In genomic region chr17:70297397-70297796, GRCh38 we compare ENCODE assay signal across 35 cellular contexts.
A peak's percentile ranks its signal among the peaks of the same experiment; 100 is the strongest.
DNase-seq lines count a peak whose midpoint lies in the region; ATAC-seq, FAIRE-seq and TF ChIP-seq lines count a peak whose summit lies in the region.
"Had no signal": no experiment of that assay in that cellular context is flagged by ENCODE, and none has a peak within 500 bp of the region (broad histone marks: within the 10 kb centered on the region; RNA-seq: fewer than 3 reads in every experiment).

No MANE protein-coding gene starts in this region.

- H3K9ac ChIP-seq in OCI-LY3 (ENCODE audit: low read length) (no peak overlapping the region; the same call in 1 of the 2 replicates), GM12878 (ENCODE audit: control insufficient read depth, insufficient read depth, low read length) (no peak overlapping the region), neural progenitor cell (no peak overlapping the region)
- H3K9ac ChIP-seq: BLaER1; BLaER1 treated with 17β-estradiol and CSF1 and Interleukin-3, amounts not matched to agents 10 nM and 100 nM had no signal

- H3K9me3 ChIP-seq in OCI-LY3 (ENCODE audit: insufficient read depth, low read length), result peaks cover 13% of the 10 kb centered on the region
- no peaks in the 10 kb centered on the region; the same call in 1 of the 3 replicates for H3K9me3 ChIP-seq in GM12878 (replicated peaks; ENCODE audit: control insufficient read depth, insufficient read depth, low read length)
- H3K9me3 ChIP-seq in neural progenitor cell (ENCODE audit: low read depth), result no peaks in the 10 kb centered on the region
- no peaks in the 10 kb centered on the region for H3K9me3 ChIP-seq in left ventricle myocardium inferior (replicated peaks)
- H3K9me3 ChIP-seq: BE2C, BLaER1, Caco-2 had no signal

- ATAC-seq in GM12878, result no peak
- ATAC-seq: A549; CD8-positive, alpha-beta T cell had no signal

- 15% methylated on average over 2 of the region's 2 CpGs for whole genome bisulfite sequencing in GM12878 (ENCODE audit: insufficient coverage, insufficient replicate concordance, low lambda C conversion rate, missing lambda C conversion rate)

- no peak overlapping the region for H3K4me2 ChIP-seq in OCI-LY3 (ENCODE audit: low read length)
- H3K4me2 ChIP-seq in GM12878 (ENCODE audit: control insufficient read depth, insufficient read depth), result no peak overlapping the region
- H3K4me2 ChIP-seq in neural progenitor cell, result no peak overlapping the region
- H3K4me2 ChIP-seq: A549, BLaER1 had no signal

- H3K4me3 ChIP-seq in OCI-LY3 (ENCODE audit: low read length) (no peak overlapping the region), GM12878 (no peak overlapping the region), neural progenitor cell (no peak overlapping the region), left ventricle myocardium inferior (no peak overlapping the region)
- H3K4me3 ChIP-seq: A549; BLaER1; BLaER1 treated with 17β-estradiol and CSF1 and Interleukin-3, amounts not matched to agents 10 nM and 100 nM had no signal

- BruUV-seq in GM12878 (replicated peaks; lab: Mats Ljungman, UMichigan), result no TSS peak

- RAD21 ChIA-PET in GM12878 (lab: Charles Lee; ENCODE audit: unreplicated experiment), result interaction anchor here (1.8 kb wide), 1 partner anchor 88 kb away, joined by 6 read pairs; no protein-coding TSS in a partner anchor

- H3K36me3 Mint-ChIP-seq in neural progenitor cell, result no peaks in the 10 kb centered on the region
- H3K36me3 Mint-ChIP-seq: CD14-positive monocyte; CD4-positive, alpha-beta memory T cell; CD4-positive, CD25-positive, alpha-beta regulatory T cell; CD8-positive, alpha-beta memory T cell; CD8-positive, alpha-beta T cell had no signal

- H3K79me2 ChIP-seq in OCI-LY3 (ENCODE audit: low read length) (no peaks in the 10 kb centered on the region), GM12878 (ENCODE audit: control insufficient read depth, insufficient read depth, low read length) (no peaks in the 10 kb centered on the region), neural progenitor cell (ENCODE audit: low read depth) (no peaks in the 10 kb centered on the region)

- no peak for DNase-seq in GM12878 (ENCODE audit: low read depth, low spot score)
- no peak for DNase-seq in neural progenitor cell (ENCODE audit: low spot score)
- DNase-seq in left ventricle myocardium inferior, result no peak
- no peak for DNase-seq in dedifferentiated amniotic fluid mesenchymal stem cell (ENCODE audit: extremely low spot score)
- no peak for DNase-seq in NCI-H2171 (lab: John Stamatoyannopoulos, UW)
- DNase-seq: 8988T; ACHN; AML-193; BE2C; C1 segment of cervical spinal cord; Caco-2; Calu3; CD4-positive, alpha-beta memory T cell; CD4-positive, alpha-beta T cell; CD4-positive, CD25-positive, alpha-beta regulatory T cell; CD8-positive, alpha-beta memory T cell; CD8-positive, alpha-beta T cell; COR-L47; DMS 273 treated with DMSO at 0.1 percent for 48 hours; DMS153; DMS53; DMS79; DMS79 treated with DMSO at 0.1 percent for 48 hours; DND-41; EL had no signal

- H3K36me3 ChIP-seq in OCI-LY3 (replicated peaks; ENCODE audit: low read depth, low read length) (peaks cover 38% of the 10 kb centered on the region), GM12878 (ENCODE audit: control insufficient read depth in 2 of 2, insufficient read depth in 2 of 2, low read length in 1 of 2) (no peaks in the 10 kb centered on the region), neural progenitor cell (no peaks in the 10 kb centered on the region), left ventricle myocardium inferior (no peaks in the 10 kb centered on the region)
- H3K36me3 ChIP-seq: BE2C; BLaER1; BLaER1 treated with 17β-estradiol and CSF1 and Interleukin-3, amounts not matched to agents 10 nM and 100 nM had no signal

- no peaks in the 10 kb centered on the region for H4K20me1 ChIP-seq in OCI-LY3 (ENCODE audit: insufficient read depth, low read length)
- H4K20me1 ChIP-seq in GM12878 (ENCODE audit: control insufficient read depth, insufficient read depth), result no peaks in the 10 kb centered on the region
- no peaks in the 10 kb centered on the region for H4K20me1 ChIP-seq in neural progenitor cell (ENCODE audit: low read depth)
- H4K20me1 ChIP-seq: BLaER1; BLaER1 treated with 17β-estradiol and CSF1 and Interleukin-3, amounts not matched to agents 10 nM and 100 nM had no signal

- TF ChIP-seq CTCF in OCI-LY3 (IDR thresholded peaks at IDR 0.05; ENCODE audit: low read depth, low read length), result no peak
- TF ChIP-seq CTCF in GM12878 (IDR thresholded peaks at IDR 0.05 in 2 of 3, conservative IDR thresholded peaks at IDR 0.05 in 1 of 3; ENCODE audit: control insufficient read depth in 2 of 3, extremely low read depth in 1 of 3, insufficient read depth in 1 of 3, low read depth in 3 of 3, low read length in 3 of 3), result no peak
- no peak for TF ChIP-seq CTCF in neural progenitor cell (IDR thresholded peaks at IDR 0.05)
- TF ChIP-seq CTCF in left ventricle myocardium inferior (IDR thresholded peaks at IDR 0.05; ENCODE audit: borderline replicate concordance), result no peak

- no peak for FAIRE-seq in GM12878 (lab: Jason Lieb, UNC)
- FAIRE-seq: A204.1, A549, D721Med had no signal

- no peak for TF ChIP-seq EP300 in GM12878 (IDR thresholded peaks at IDR 0.05; ENCODE audit: borderline replicate concordance in 1 of 2, control insufficient read depth in 1 of 2, low read depth in 2 of 2, low read length in 2 of 2)

- intact Hi-C loops in GM12878 (cut with micrococcal nuclease; ENCODE audit: unreplicated experiment) (loop anchor here (5.0 to 10.0 kb wide), 4 partner anchors 50 to 107 kb away; no protein-coding TSS in a partner anchor), left ventricle myocardium inferior (cut with micrococcal nuclease) (no loop called here)

- no peaks in the 10 kb centered on the region for H3K4me1 Mint-ChIP-seq in neural progenitor cell
- H3K4me1 Mint-ChIP-seq: B cell; CD4-positive, CD25-positive, alpha-beta regulatory T cell; CD8-positive, alpha-beta memory T cell had no signal

- no peaks in the 10 kb centered on the region for H3K9me3 Mint-ChIP-seq in neural progenitor cell

- no peak for TF ChIP-seq RAD21 in GM12878 (IDR thresholded peaks at IDR 0.05; ENCODE audit: insufficient read depth, low read depth, low read length)

- in situ Hi-C loops in GM12878 (cut with MboI), result no loop called here

- peaks cover 35% of the 10 kb centered on the region for H3K4me1 ChIP-seq in OCI-LY3 (ENCODE audit: low read length)
- no peaks in the 10 kb centered on the region for H3K4me1 ChIP-seq in GM12878 (ENCODE audit: control insufficient read depth, insufficient read depth, low read length)
- no peaks in the 10 kb centered on the region for H3K4me1 ChIP-seq in neural progenitor cell
- peaks cover 13% of the 10 kb centered on the region for H3K4me1 ChIP-seq in left ventricle myocardium inferior
- H3K4me1 ChIP-seq: A549, BE2C, BLaER1, Caco-2 had no signal

- TF ChIP-seq POLR2A in GM12878 (IDR thresholded peaks at IDR 0.05; ENCODE audit: low read depth, low read length), result no peak

- POLR2A ChIA-PET in GM12878 (lab: Charles Lee), result no interaction called here

- H3K4me3 Mint-ChIP-seq in neural progenitor cell, result no peak overlapping the region
- H3K4me3 Mint-ChIP-seq: B cell; CD14-positive monocyte; CD4-positive, alpha-beta T cell; CD4-positive, CD25-positive, alpha-beta regulatory T cell; CD8-positive, alpha-beta memory T cell; CD8-positive, alpha-beta T cell had no signal

- peak overlapping the region; percentile 97; the same call in 1 of the 2 replicates for H3K27ac ChIP-seq in OCI-LY3 (ENCODE audit: low read length)
- H3K27ac ChIP-seq in GM12878 (ENCODE audit: control insufficient read depth, insufficient read depth), result no peak overlapping the region
- no peak overlapping the region for H3K27ac ChIP-seq in neural progenitor cell
- H3K27ac ChIP-seq in left ventricle myocardium inferior (replicated peaks), result no peak overlapping the region
- H3K27ac ChIP-seq: 22Rv1, A549, BLaER1, C4-2B had no signal

- H3K27ac Mint-ChIP-seq in neural progenitor cell, result no peak overlapping the region
- H3K27ac Mint-ChIP-seq: B cell; CD4-positive, alpha-beta memory T cell; CD4-positive, alpha-beta T cell; CD4-positive, CD25-positive, alpha-beta regulatory T cell; CD8-positive, alpha-beta memory T cell; CD8-positive, alpha-beta T cell had no signal

- no peaks in the 10 kb centered on the region for H3K27me3 Mint-ChIP-seq in neural progenitor cell (ENCODE audit: insufficient read depth, low read depth)
- H3K27me3 Mint-ChIP-seq: B cell; CD4-positive, alpha-beta memory T cell; CD4-positive, alpha-beta T cell; CD4-positive, CD25-positive, alpha-beta regulatory T cell; CD8-positive, alpha-beta memory T cell had no signal

- CTCF ChIA-PET in GM12878 (lab: Yijun Ruan, JAX), result interaction anchor here (0.9 to 1.8 kb wide), 2 partner anchors 12 to 32 kb away, joined by 3 to 4 read pairs; no protein-coding TSS in a partner anchor

- SMC1A ChIA-PET in GM12878 (lab: Charles Lee; ENCODE audit: uncharacterized antibody, unreplicated experiment), result interaction anchor here (0.7 to 3.3 kb wide), 7 partner anchors 11 to 255 kb away, joined by 3 to 14 read pairs (median 3); no protein-coding TSS in a partner anchor

- H2AFZ ChIP-seq in OCI-LY3 (ENCODE audit: low read depth, low read length) (no peak overlapping the region), GM12878 (ENCODE audit: control insufficient read depth, low read depth, low read length) (no peak overlapping the region), neural progenitor cell (replicated peaks) (peak overlapping the region; percentile 24)

- no peaks in the 10 kb centered on the region for H3F3A ChIP-seq in neural progenitor cell (ENCODE audit: low read depth)

- H3K27me3 ChIP-seq in OCI-LY3 (ENCODE audit: low read depth, low read length), result no peaks in the 10 kb centered on the region
- H3K27me3 ChIP-seq in GM12878 (replicated peaks in 1 of 2; ENCODE audit: control insufficient read depth in 2 of 2, insufficient read depth in 2 of 2, low read length in 1 of 2), result no peaks in the 10 kb centered on the region
- H3K27me3 ChIP-seq in neural progenitor cell, result no peaks in the 10 kb centered on the region
- H3K27me3 ChIP-seq in left ventricle myocardium inferior (ENCODE audit: low read depth), result no peaks in the 10 kb centered on the region
- H3K27me3 ChIP-seq: BE2C; BLaER1; BLaER1 treated with 17β-estradiol and CSF1 and Interleukin-3, amounts not matched to agents 10 nM and 100 nM had no signal

TF ChIP-seq in GM12878, 131 proteins besides CTCF, POLR2A, EP300 and RAD21 (continues in another document):
- TF ChIP-seq EGR1 (IDR thresholded peaks at IDR 0.05; ENCODE audit: borderline replicate concordance in 1 of 2, low read depth in 2 of 2, low read length in 2 of 2), result no peak
- TF ChIP-seq NBN (IDR thresholded peaks at IDR 0.05), result no peak
- TF ChIP-seq MEF2A (IDR thresholded peaks at IDR 0.05; ENCODE audit: insufficient read depth, low read depth, low read length), result 0 out of 2 replicates have a peak, but pooled peaks have one; percentile 23
- TF ChIP-seq JUND (IDR thresholded peaks at IDR 0.05; ENCODE audit: low read depth, low read length), result no peak
- TF ChIP-seq RUNX3 (IDR thresholded peaks at IDR 0.05; ENCODE audit: low read length), result peak; percentile 72; the same call in 1 of the 2 replicates
- peak; percentile 62; the same call in 1 of the 2 replicates for TF ChIP-seq NFIC (IDR thresholded peaks at IDR 0.05; ENCODE audit: low read depth, low read length)
- TF ChIP-seq NR2F1 (conservative IDR thresholded peaks at IDR 0.05), result no peak
